ENCODE assay signal across 12 cellular contexts in the genomic region with DNA sequence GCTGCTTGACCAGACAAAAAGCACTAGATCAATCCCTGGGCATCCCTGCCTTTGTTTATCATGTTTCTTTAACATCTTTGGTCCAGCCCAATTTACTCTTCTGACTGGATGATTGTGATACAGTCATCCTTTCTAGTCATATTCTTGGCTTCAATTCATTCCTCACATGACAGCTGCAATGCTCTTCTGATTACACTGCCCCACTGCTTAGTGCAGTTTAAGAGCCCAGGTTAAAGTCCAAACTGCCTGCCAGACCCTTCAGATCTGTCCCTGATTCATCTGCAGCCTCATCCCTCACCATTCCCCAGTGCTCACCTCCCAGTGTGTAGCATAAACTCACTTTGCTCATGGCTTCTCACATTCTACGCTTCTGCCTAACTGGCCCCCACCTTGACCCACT.
"Had no signal": no experiment of that assay in that cellular context is flagged by ENCODE, and none has a peak within 500 bp of the region (broad histone marks: within the 10 kb centered on the region; RNA-seq: fewer than 3 reads in every experiment).

No MANE protein-coding gene starts in this region.

- H3K4me1 ChIP-seq: lower lobe of right lung had no signal

- H3K9me3 ChIP-seq: lower lobe of right lung had no signal

- H3K27ac ChIP-seq: lower lobe of right lung had no signal

- H3K4me3 ChIP-seq: lower lobe of right lung had no signal

- DNase-seq: activated CD4-positive, alpha-beta T cell treated with anti-CD3 and anti-CD28 coated beads, Interleukin-2, amount 50 U/mL, for 4 hours; activated CD4-positive, CD25-positive, alpha-beta regulatory T cell treated with anti-CD3 and anti-CD28 coated beads, Interleukin-2, amount 50 U/mL, for 72 hours; activated naive CD4-positive, alpha-beta T cell treated with anti-CD3 and anti-CD28 coated beads, Interleukin-2, amount 10 ng/mL, durations not matched to agents 7 days and 5 days; glutamatergic neuron; kidney glomerular epithelial cell; lower lobe of right lung; midbrain; stimulated activated CD4-positive, alpha-beta T cell treated with anti-CD3 and anti-CD28 coated beads, Interleukin-12 subunit alpha, Interleukin-12 subunit beta, amount 100 ng/mL, for 4 hours; stimulated activated CD4-positive, alpha-beta T cell treated with anti-CD3 and anti-CD28 coated beads, Interleukin-2, amount 100 ng/mL, for 24 hours; T-cell; T-helper 9 cell had no signal

- ATAC-seq: activated T-helper 17 cell treated with anti-CD3 and anti-CD28 coated beads, Interleukin-2, amount 50 U/mL, for 72 hours; lower lobe of right lung; T-cell had no signal

- H3K36me3 ChIP-seq: lower lobe of right lung had no signal
